In genomic region chr16:19092653-19093410, GRCh38 we compare ENCODE assay signal across 20 cellular contexts. TPM values are rescaled to one million over a fixed set of nuclear protein-coding genes. Genes with fewer than 3 reads are reported as not detected.
DNase-seq lines count a peak whose midpoint lies in the region; ATAC-seq, FAIRE-seq and TF ChIP-seq lines count a peak whose summit lies in the region.
"Had no signal": no experiment of that assay in that cellular context is flagged by ENCODE, and none has a peak within 500 bp of the region (broad histone marks: within the 10 kb centered on the region; RNA-seq: fewer than 3 reads in every experiment).

No MANE protein-coding gene starts in this region.

- no peak for ATAC-seq in HepG2
- no peak for ATAC-seq in right lobe of liver
- no peak for ATAC-seq in K562
- ATAC-seq in activated naive CD4-positive, alpha-beta T cell treated with anti-CD3 and anti-CD28 coated beads, Interleukin-2, amount 50 U/mL, for 72 hours = no peak
- ATAC-seq: GM23338 had no signal

- in situ Hi-C loops in HepG2 (cut with HindIII; ENCODE audit: extremely low pct_ligation_motif_present, low pct_unique_long_range_greater_than_20kb) = no loop called here
- in situ Hi-C loops in K562 (cut with MboI) = loop anchor here (5.0 kb wide), 1 partner anchor 84 kb away; no protein-coding TSS in a partner anchor

- WGBS in HepG2 (ENCODE audit: low lambda C conversion rate) = 31% methylated on average over 2 of the region's 2 CpGs
- WGBS in right lobe of liver (ENCODE audit: insufficient coverage, low coverage, low lambda C conversion rate, missing lambda C conversion rate) = 44% methylated on average over 2 of the region's 2 CpGs
- WGBS in K562 (ENCODE audit: insufficient coverage, low coverage, missing lambda C conversion rate) = 0% methylated on average over 2 of the region's 2 CpGs

- H3K4me1 ChIP-seq in HepG2 (ENCODE audit: insufficient read depth, low read length) = peaks cover 40% of the 10 kb centered on the region
- H3K4me1 ChIP-seq in right lobe of liver = peaks cover 0 to 12% (median 0%) of the 10 kb centered on the region in 4 donors
- H3K4me1 ChIP-seq in K562 (replicated peaks in 1 of 2; ENCODE audit: control insufficient read depth in 2 of 2, insufficient read depth in 2 of 2, low read length in 2 of 2) = peaks cover 0 to 10% of the 10 kb centered on the region in 2 experiments; a peak in 1 of 5 replicates
- peaks cover 7% of the 10 kb centered on the region for H3K4me1 ChIP-seq in osteoblast (ENCODE audit: insufficient read depth, low read length)
- no peaks in the 10 kb centered on the region for H3K4me1 ChIP-seq in kidney (ENCODE audit: control insufficient read depth in 1 of 2, insufficient read depth in 1 of 2, low read depth in 1 of 2, low read length in 2 of 2)

- H2AFZ ChIP-seq in HepG2 (ENCODE audit: low read length) (no peak overlapping the region), K562 (ENCODE audit: low read depth, low read length) (no peak overlapping the region), osteoblast (ENCODE audit: low read length) (no peak overlapping the region)

- POLR2A ChIA-PET in HepG2 (lab: Yijun Ruan, JAX) = interaction anchor here (1.2 to 4.9 kb wide), 6 partner anchors 9 to 30 kb away, joined by 3 to 239 read pairs (median 6); partner anchors contain the start of genes COQ7 and ITPRIPL2
- POLR2A ChIA-PET in K562 (lab: Yijun Ruan, JAX) = no interaction called here

- BruUV-seq in HepG2 (replicated peaks; lab: Mats Ljungman, UMichigan) = no TSS peak
- no TSS peak for BruUV-seq in K562 (replicated peaks; lab: Mats Ljungman, UMichigan)

- H3K36me3 ChIP-seq in HepG2 (replicated peaks in 1 of 2; ENCODE audit: control insufficient read depth in 1 of 2, insufficient read depth in 2 of 2, low read length in 2 of 2) (no peaks in the 10 kb centered on the region), right lobe of liver (no peaks in the 10 kb centered on the region), K562 (ENCODE audit: control insufficient read depth, insufficient read depth, low read length) (no peaks in the 10 kb centered on the region), osteoblast (ENCODE audit: insufficient read depth, low read length) (no peaks in the 10 kb centered on the region), kidney (ENCODE audit: control insufficient read depth in 1 of 2, insufficient read depth in 2 of 2, low read length in 2 of 2) (no peaks in the 10 kb centered on the region)

- TF ChIP-seq CTCF in HepG2 (CRISPR knock-in tag; IDR thresholded peaks at IDR 0.05) (no peak), right lobe of liver (IDR thresholded peaks at IDR 0.05) (no peak), K562 (IDR thresholded peaks at IDR 0.05 in 2 of 3, conservative IDR thresholded peaks at IDR 0.05 in 1 of 3; ENCODE audit: insufficient read depth in 2 of 3, low read depth in 1 of 3, low read length in 3 of 3) (no peak), osteoblast (IDR thresholded peaks at IDR 0.05; ENCODE audit: extremely low read depth, low read depth, low read length) (no peak), kidney (IDR thresholded peaks at IDR 0.05; ENCODE audit: borderline replicate concordance, extremely low read depth, insufficient read depth) (no peak)

- no peak for TF ChIP-seq EP300 in HepG2 (IDR thresholded peaks at IDR 0.05; ENCODE audit: low read depth in 2 of 2, low read length in 2 of 2)
- TF ChIP-seq EP300 in HepG2 (CRISPR knock-in tag; IDR thresholded peaks at IDR 0.05; ENCODE audit: borderline replicate concordance) = no peak
- TF ChIP-seq EP300 in K562 (IDR thresholded peaks at IDR 0.05; ENCODE audit: low read length) = no peak

- H3K9me1 ChIP-seq in K562 (ENCODE audit: control insufficient read depth, insufficient read depth, low read length) = no peaks in the 10 kb centered on the region

- no peaks in the 10 kb centered on the region for H3K79me2 ChIP-seq in HepG2 (ENCODE audit: insufficient read depth, low read length)
- H3K79me2 ChIP-seq in K562 (ENCODE audit: control insufficient read depth, insufficient read depth, low read length) = no peaks in the 10 kb centered on the region
- no peaks in the 10 kb centered on the region for H3K79me2 ChIP-seq in osteoblast (ENCODE audit: insufficient read depth, low read length)

- TF ChIP-seq RAD21 in HepG2 (CRISPR knock-in tag; IDR thresholded peaks at IDR 0.05) = no peak
- no peak for TF ChIP-seq RAD21 in K562 (CRISPR knock-in tag; conservative IDR thresholded peaks at IDR 0.05 in 1 of 2, IDR thresholded peaks at IDR 0.05 in 1 of 2)

- H3K36me3 Mint-ChIP-seq in activated naive CD4-positive, alpha-beta T cell treated with anti-CD3 and anti-CD28 coated beads, Interleukin-2, amount 50 U/mL, for 72 hours = peaks cover 8 to 13% of the 10 kb centered on the region in 2 donors

- H3K4me2 ChIP-seq in HepG2 (ENCODE audit: low read depth, low read length) = peak overlapping the region; percentile 73
- no peak overlapping the region for H3K4me2 ChIP-seq in K562 (ENCODE audit: insufficient read depth, low read length)
- peak overlapping the region; percentile 12 for H3K4me2 ChIP-seq in osteoblast (ENCODE audit: insufficient read depth, low read length)
- H3K4me2 ChIP-seq: GM23338 had no signal

- intact Hi-C loops in HepG2 (cut with micrococcal nuclease; ENCODE audit: unreplicated experiment) = loop anchor here (2.0 kb wide), 1 partner anchor 20 kb away; the partner anchor contains the start of gene ITPRIPL2
- intact Hi-C loops in right lobe of liver (cut with DNase I) = no loop called here
- intact Hi-C loops in K562 (cut with micrococcal nuclease) = no loop called here
- intact Hi-C loops in kidney (cut with DNase I) = no loop called here

- H3K27ac ChIP-seq in HepG2 (ENCODE audit: extremely low read length, insufficient read depth, low read length) = no peak overlapping the region
- no peak overlapping the region for H3K27ac ChIP-seq in right lobe of liver
- H3K27ac ChIP-seq in K562 (ENCODE audit: extremely low read depth, low read depth, low read length) = no peak overlapping the region
- no peak overlapping the region for H3K27ac ChIP-seq in osteoblast (ENCODE audit: low read depth, low read length)
- no peak overlapping the region for H3K27ac ChIP-seq in kidney (ENCODE audit: low read depth in 2 of 2, low read length in 2 of 2)

- H3K4me3 ChIP-seq in HepG2 (replicated peaks in 1 of 3; ENCODE audit: insufficient read depth in 1 of 3, low read depth in 2 of 3, low read length in 3 of 3) (no peak overlapping the region), right lobe of liver (no peak overlapping the region), K562 (no peak overlapping the region), osteoblast (ENCODE audit: insufficient read depth, low read length) (no peak overlapping the region), kidney (ENCODE audit: low read length in 2 of 2) (no peak overlapping the region)
- H3K4me3 ChIP-seq: GM23338 had no signal

- peaks cover 4 to 17% of the 10 kb centered on the region in 2 donors for H3K9me3 Mint-ChIP-seq in activated naive CD4-positive, alpha-beta T cell treated with anti-CD3 and anti-CD28 coated beads, Interleukin-2, amount 50 U/mL, for 72 hours

- no peaks in the 10 kb centered on the region for H3K27me3 ChIP-seq in HepG2 (ENCODE audit: control insufficient read depth in 1 of 2, insufficient read depth in 2 of 2, low read length in 2 of 2)
- no peaks in the 10 kb centered on the region for H3K27me3 ChIP-seq in right lobe of liver
- no peaks in the 10 kb centered on the region for H3K27me3 ChIP-seq in K562 (ENCODE audit: control insufficient read depth in 2 of 2, insufficient read depth in 2 of 2, low read length in 2 of 2)
- no peaks in the 10 kb centered on the region for H3K27me3 ChIP-seq in osteoblast (ENCODE audit: insufficient read depth, low read length)

- CTCF ChIA-PET in HepG2 (lab: Yijun Ruan, JAX; ENCODE audit: low intra/inter-chr PET ratio, low total read pairs) (no interaction called here), K562 (lab: Yijun Ruan, JAX; ENCODE audit: low intra/inter-chr PET ratio) (interaction anchor here (0.6 kb wide), 1 partner anchor 92 kb away, joined by 4 read pairs; no protein-coding TSS in a partner anchor)

- no peak for TF ChIP-seq POLR2A in HepG2 (IDR thresholded peaks at IDR 0.05; ENCODE audit: insufficient read depth in 1 of 2, low read depth in 2 of 2, low read length in 2 of 2)
- TF ChIP-seq POLR2A in right lobe of liver (IDR thresholded peaks at IDR 0.05) = no peak
- TF ChIP-seq POLR2A in K562 (conservative IDR thresholded peaks at IDR 0.05) = no peak

- H3K27ac Mint-ChIP-seq in activated naive CD4-positive, alpha-beta T cell treated with anti-CD3 and anti-CD28 coated beads, Interleukin-2, amount 50 U/mL, for 72 hours = no peak overlapping the region

- DNase-seq in HepG2 (ENCODE audit: low spot score) (no peak), right lobe of liver (no peak), K562 (ENCODE audit: extremely low read depth in 1 of 4, low spot score in 3 of 4) (no peak), osteoblast (ENCODE audit: insufficient read length, low spot score, missing footprints) (no peak), kidney (no peak), NCI-H2107 treated with DMSO at 0.1 percent for 48 hours (lab: John Stamatoyannopoulos, UW; ENCODE audit: unreplicated experiment) (no peak), OCI-M2 (lab: John Stamatoyannopoulos, UW; ENCODE audit: unreplicated experiment) (no peak)
- no peak for DNase-seq in activated naive CD4-positive, alpha-beta T cell treated with anti-CD3 and anti-CD28 coated beads, Interleukin-2, amount 50 U/mL, for 72 hours (ENCODE audit: low spot score in 2 of 2)
- DNase-seq: 8988T; C1 segment of cervical spinal cord; DMS 273 treated with DMSO at 0.1 percent for 48 hours; GF-D8; Kasumi-1; NCI-H187 treated with DMSO at 0.1 percent for 48 hours; NCI-H2171 treated with DMSO at 0.1 percent for 48 hours; NCI-H446 treated with DMSO at 0.1 percent for 48 hours; NK-92 treated with Interleukin-12 subunit alpha and Interleukin-12 subunit beta, amount 100 ng/mL, for 24 hours had no signal

- H3K9ac ChIP-seq in HepG2 (ENCODE audit: insufficient read depth, low read depth, low read length) (no peak overlapping the region), K562 (ENCODE audit: insufficient read depth in 1 of 2, low read depth in 2 of 2, low read length in 2 of 2) (no peak overlapping the region), kidney (ENCODE audit: low read length in 2 of 2) (no peak overlapping the region)

- H3K9me3 ChIP-seq in HepG2 (ENCODE audit: low read length) = 0 out of 2 replicates have a peak, but pooled peaks cover 4% of the 10 kb centered on the region
- no peaks in the 10 kb centered on the region for H3K9me3 ChIP-seq in right lobe of liver
- no peaks in the 10 kb centered on the region for H3K9me3 ChIP-seq in K562 (replicated peaks; ENCODE audit: control insufficient read depth, insufficient read depth, low read depth, low read length)
- no peaks in the 10 kb centered on the region for H3K9me3 ChIP-seq in osteoblast (ENCODE audit: low read depth, low read length)
- H3K9me3 ChIP-seq in kidney (ENCODE audit: control insufficient read depth in 1 of 2, low read length in 2 of 2) = peaks cover 0 to 4% of the 10 kb centered on the region in 2 donors

- FAIRE-seq in HepG2 (lab: Jason Lieb, UNC) (no peak), K562 (lab: Jason Lieb, UNC) (no peak), kidney (lab: Jason Lieb, UNC) (no peak)
- FAIRE-seq: GM12891 had no signal

- H4K20me1 ChIP-seq in HepG2 (ENCODE audit: insufficient read depth, low read length) = no peaks in the 10 kb centered on the region
- no peaks in the 10 kb centered on the region for H4K20me1 ChIP-seq in K562 (replicated peaks; ENCODE audit: control insufficient read depth, insufficient read depth, low read length)
- no peaks in the 10 kb centered on the region for H4K20me1 ChIP-seq in osteoblast (ENCODE audit: insufficient read depth, low read length)

RNA-seq across cellular contexts. Expression of gene ITPRIPL2, which starts 20.9 kb away (rescaled TPM):
- total RNA-seq in HepG2 (2016; rRNA removed; fragmentation: Illumina TruSeq; extraction: Trizol) (11.7 and 12.6 TPM in 2 replicates), right lobe of liver (10 to 100 TPM; 12.2 to 23.5 (median 17.7) TPM), K562 (2014; rRNA removed) (0.64 and 1.4 TPM in 2 replicates), K562 (2014; rRNA removed; fragmentation: Illumina TruSeq; extraction: Trizol) (0.76 and 0.80 TPM in 2 replicates), K562 (2015; rRNA removed; fragmentation: Illumina TruSeq; extraction: Trizol) (0.58 and 0.75 TPM in 2 replicates), K562 (2021) (2.1 and 2.2 TPM in 2 replicates), osteoblast (58.6 and 59.4 TPM in 2 replicates), kidney (48.1 TPM)
- total RNA-seq in HepG2 (2016; cell fraction: cytosol; rRNA removed; fragmentation: Illumina TruSeq; extraction: Trizol; ENCODE audit: low read depth) = 1.3 and 1.4 TPM in 2 replicates
- total RNA-seq in HepG2 (2016; cell fraction: insoluble cytoplasmic fraction; rRNA removed; fragmentation: Illumina TruSeq; extraction: Trizol) = 9.9 and 12.5 TPM in 2 replicates
- total RNA-seq in HepG2 (2016; cell fraction: membrane; rRNA removed; fragmentation: Illumina TruSeq; extraction: Trizol) = 6.5 and 6.9 TPM in 2 replicates
- 12.3 and 13.3 TPM in 2 replicates for total RNA-seq in HepG2 (2016; cell fraction: nucleus; rRNA removed; fragmentation: Illumina TruSeq; extraction: Trizol)
- polyA plus RNA-seq in HepG2 (2011; rRNA removed) (5.9 and 7.6 TPM in 2 replicates), K562 (2011; rRNA removed) (0.65 and 0.77 TPM in 2 replicates), K562 (2014; fragmentation: Illumina TruSeq; extraction: Trizol) (0.48 and 0.54 TPM in 2 replicates), K562 (2014; fragmentation: Nextera tagmentation; extraction: Ambion mirVana) (under 1 TPM; 0.04 to 0.11 TPM), K562 (2014; rRNA removed) (0.45 and 1.3 TPM in 2 replicates), kidney (ENCODE audit: insufficient read depth, low read depth, low replicate concordance) (6.7 TPM)
- 5.4 and 6.5 TPM in 2 replicates for polyA plus RNA-seq in HepG2 (2011; cell fraction: cytosol; rRNA removed)
- polyA plus RNA-seq in HepG2 (2011; cell fraction: nucleus; rRNA removed) = 13.1 and 13.2 TPM in 2 replicates
- 4.2 and 5.8 TPM in 2 replicates for polyA plus RNA-seq in HepG2 (2012)
- polyA plus RNA-seq in HepG2 (2016; cell fraction: cytosol; fragmentation: Illumina TruSeq; extraction: Trizol; ENCODE audit: low read depth) = 0.55 and 0.58 TPM in 2 replicates
- polyA plus RNA-seq in HepG2 (2016; cell fraction: insoluble cytoplasmic fraction; fragmentation: Illumina TruSeq; extraction: Trizol; ENCODE audit: low read depth) = 4.7 and 5.5 TPM in 2 replicates
- 1.4 and 1.5 TPM in 2 replicates for polyA plus RNA-seq in HepG2 (2016; cell fraction: membrane; fragmentation: Illumina TruSeq; extraction: Trizol; ENCODE audit: low read depth)
- polyA plus RNA-seq in HepG2 (2016; cell fraction: nucleus; fragmentation: Illumina TruSeq; extraction: Trizol; ENCODE audit: insufficient read depth, low read depth) = 10.7 and 12.0 TPM in 2 replicates
- polyA minus RNA-seq in HepG2 (2011; rRNA and poly(A)+ RNA removed; ENCODE audit: low replicate concordance) = 13.8 and 32.7 TPM in 2 replicates
- 17.7 TPM in 2 replicates for polyA minus RNA-seq in HepG2 (2011; cell fraction: cytosol; rRNA and poly(A)+ RNA removed)
- 13.6 and 16.7 TPM in 2 replicates for polyA minus RNA-seq in HepG2 (2011; cell fraction: nucleus; rRNA and poly(A)+ RNA removed)
- total RNA-seq in K562 (2011; cell fraction: chromatin; rRNA removed; ENCODE audit: low replicate concordance) = 1.7 and 2.8 TPM in 2 replicates
- total RNA-seq in K562 (2011; cell fraction: nucleolus; rRNA removed) = 2.4 and 2.8 TPM in 2 replicates
- total RNA-seq in K562 (2011; cell fraction: nucleoplasm; rRNA removed) = 2.9 and 4.4 TPM in 2 replicates
- polyA plus RNA-seq in K562 (2011; cell fraction: cytosol; rRNA removed) = 0.65 and 1.1 TPM in 2 replicates
- polyA plus RNA-seq in K562 (2011; cell fraction: nucleus; rRNA removed) = 0.66 and 1.5 TPM in 2 replicates
- polyA plus RNA-seq in K562 (2012) = 0.74 and 1.3 TPM in 2 replicates
- 1.0 and 1.2 TPM in 2 replicates for polyA minus RNA-seq in K562 (2011; rRNA and poly(A)+ RNA removed)
- polyA minus RNA-seq in K562 (2011; cell fraction: cytosol; rRNA and poly(A)+ RNA removed) = 1.2 and 1.8 TPM in 2 replicates
- polyA minus RNA-seq in K562 (2011; cell fraction: nucleus; rRNA and poly(A)+ RNA removed) = 1.2 and 1.8 TPM in 2 replicates
- 1 to 10 TPM; 1.3 to 1.8 TPM for total RNA-seq in activated naive CD4-positive, alpha-beta T cell treated with anti-CD3 and anti-CD28 coated beads, Interleukin-2, amount 50 U/mL, for 72 hours
- total RNA-seq: OCI-LY7 had no signal

RNA-seq across cellular contexts. Expression of gene COQ7, which starts 25.4 kb away (rescaled TPM):
- total RNA-seq in HepG2 (2016; rRNA removed; fragmentation: Illumina TruSeq; extraction: Trizol) (45.7 and 50.6 TPM in 2 replicates), right lobe of liver (10 to 100 TPM in 3 of 6 experiments, 1 to 10 TPM in 3; 7.9 to 11.3 (median 9.9) TPM), K562 (2014; rRNA removed) (22.1 and 23.3 TPM in 2 replicates), K562 (2014; rRNA removed; fragmentation: Illumina TruSeq; extraction: Trizol) (11.2 and 13.0 TPM in 2 replicates), K562 (2015; rRNA removed; fragmentation: Illumina TruSeq; extraction: Trizol) (12.2 and 13.0 TPM in 2 replicates), K562 (2021) (22.5 and 23.4 TPM in 2 replicates), osteoblast (17.4 and 20.3 TPM in 2 replicates), kidney (32.5 TPM)
- 8.3 and 9.3 TPM in 2 replicates for total RNA-seq in HepG2 (2016; cell fraction: cytosol; rRNA removed; fragmentation: Illumina TruSeq; extraction: Trizol; ENCODE audit: low read depth)
- total RNA-seq in HepG2 (2016; cell fraction: insoluble cytoplasmic fraction; rRNA removed; fragmentation: Illumina TruSeq; extraction: Trizol) = 42.0 and 58.8 TPM in 2 replicates
- total RNA-seq in HepG2 (2016; cell fraction: membrane; rRNA removed; fragmentation: Illumina TruSeq; extraction: Trizol) = 17.4 and 19.5 TPM in 2 replicates
- 25.7 and 30.2 TPM in 2 replicates for total RNA-seq in HepG2 (2016; cell fraction: nucleus; rRNA removed; fragmentation: Illumina TruSeq; extraction: Trizol)
- polyA plus RNA-seq in HepG2 (2011; rRNA removed) (16.3 and 20.1 TPM in 2 replicates), K562 (2011; rRNA removed) (12.2 and 15.2 TPM in 2 replicates), K562 (2014; fragmentation: Illumina TruSeq; extraction: Trizol) (19.6 and 24.0 TPM in 2 replicates), K562 (2014; fragmentation: Nextera tagmentation; extraction: Ambion mirVana) (1 to 10 TPM; 2.3 to 3.5 TPM), K562 (2014; rRNA removed) (26.1 and 33.4 TPM in 2 replicates), kidney (ENCODE audit: insufficient read depth, low read depth, low replicate concordance) (18.8 TPM)
- 22.4 and 24.8 TPM in 2 replicates for polyA plus RNA-seq in HepG2 (2011; cell fraction: cytosol; rRNA removed)
- polyA plus RNA-seq in HepG2 (2011; cell fraction: nucleus; rRNA removed) = 21.8 and 23.8 TPM in 2 replicates
- 20.0 and 27.9 TPM in 2 replicates for polyA plus RNA-seq in HepG2 (2012)
- polyA plus RNA-seq in HepG2 (2016; cell fraction: cytosol; fragmentation: Illumina TruSeq; extraction: Trizol; ENCODE audit: low read depth) = 8.7 and 10.9 TPM in 2 replicates
- 48.9 and 53.9 TPM in 2 replicates for polyA plus RNA-seq in HepG2 (2016; cell fraction: insoluble cytoplasmic fraction; fragmentation: Illumina TruSeq; extraction: Trizol; ENCODE audit: low read depth)
- 14.7 and 15.1 TPM in 2 replicates for polyA plus RNA-seq in HepG2 (2016; cell fraction: membrane; fragmentation: Illumina TruSeq; extraction: Trizol; ENCODE audit: low read depth)
- 39.3 and 45.1 TPM in 2 replicates for polyA plus RNA-seq in HepG2 (2016; cell fraction: nucleus; fragmentation: Illumina TruSeq; extraction: Trizol; ENCODE audit: insufficient read depth, low read depth)
- 14.1 and 24.6 TPM in 2 replicates for polyA minus RNA-seq in HepG2 (2011; rRNA and poly(A)+ RNA removed; ENCODE audit: low replicate concordance)
- 13.8 and 14.6 TPM in 2 replicates for polyA minus RNA-seq in HepG2 (2011; cell fraction: cytosol; rRNA and poly(A)+ RNA removed)
- polyA minus RNA-seq in HepG2 (2011; cell fraction: nucleus; rRNA and poly(A)+ RNA removed) = 52.5 and 60.9 TPM in 2 replicates
- 15.2 and 20.2 TPM in 2 replicates for total RNA-seq in K562 (2011; cell fraction: chromatin; rRNA removed; ENCODE audit: low replicate concordance)
- total RNA-seq in K562 (2011; cell fraction: nucleolus; rRNA removed) = 14.1 and 16.3 TPM in 2 replicates
- total RNA-seq in K562 (2011; cell fraction: nucleoplasm; rRNA removed) = 16.9 and 18.6 TPM in 2 replicates
- polyA plus RNA-seq in K562 (2011; cell fraction: cytosol; rRNA removed) = 10.2 and 11.2 TPM in 2 replicates
- 5.8 and 6.8 TPM in 2 replicates for polyA plus RNA-seq in K562 (2011; cell fraction: nucleus; rRNA removed)
- polyA plus RNA-seq in K562 (2012) = 11.7 and 15.8 TPM in 2 replicates
- polyA minus RNA-seq in K562 (2011; rRNA and poly(A)+ RNA removed) = 18.8 and 21.9 TPM in 2 replicates
- polyA minus RNA-seq in K562 (2011; cell fraction: cytosol; rRNA and poly(A)+ RNA removed) = 3.1 and 9.2 TPM in 2 replicates
- polyA minus RNA-seq in K562 (2011; cell fraction: nucleus; rRNA and poly(A)+ RNA removed) = 7.8 and 10.3 TPM in 2 replicates
- total RNA-seq in activated naive CD4-positive, alpha-beta T cell treated with anti-CD3 and anti-CD28 coated beads, Interleukin-2, amount 50 U/mL, for 72 hours = 10 to 100 TPM; 15.7 to 20.4 TPM

Comparison
In these comparisons a context has a peak if more than half of its experiments do, and no peak if none do; other contexts are left out.
1. Of the 241 proteins assayed by ChIP-seq in both HepG2 and K562: peak only in HepG2: ARNT, FOXK2, HNRNPK, RAD51, TARDBP, U2AF2 and 1 more; only in K562: none; in both: ZNF512; in neither: 228; mixed calls (peak in some experiments, not most) for 5.